ENCODE assay signal across 1 cellular context in genomic region chr15:49421991-49422390, GRCh38.
TF ChIP-seq lines count a peak whose summit lies in the region.

No MANE protein-coding gene starts in this region.

TF ChIP-seq in GM12878, 131 proteins besides CTCF, POLR2A, EP300 and RAD21 (continued from another document and continues in another):
- no peak for TF ChIP-seq REST (IDR thresholded peaks at IDR 0.05; ENCODE audit: low read depth, low read length)
- TF ChIP-seq RAD51 (IDR thresholded peaks at IDR 0.05): no peak
- no peak for TF ChIP-seq ZBTB40 (IDR thresholded peaks at IDR 0.05; ENCODE audit: borderline replicate concordance)
- no peak for TF ChIP-seq RFX5 (IDR thresholded peaks at IDR 0.05; ENCODE audit: low read depth, low read length)
- TF ChIP-seq CREM (IDR thresholded peaks at IDR 0.05; ENCODE audit: low read depth): 0 out of 2 replicates have a peak, but pooled peaks have one; percentile 20
- TF ChIP-seq MAX (IDR thresholded peaks at IDR 0.05; ENCODE audit: low read depth, low read length): no peak
- no peak for TF ChIP-seq E4F1 (IDR thresholded peaks at IDR 0.05; ENCODE audit: borderline replicate concordance, partially characterized antibody)
- TF ChIP-seq MYC (IDR thresholded peaks at IDR 0.05; ENCODE audit: insufficient read depth, insufficient read length, insufficient replicate concordance, low read length, severe bottlenecking): no peak
- no peak for TF ChIP-seq HDGF (IDR thresholded peaks at IDR 0.05)
- no peak for TF ChIP-seq ZNF622 (IDR thresholded peaks at IDR 0.05)
- TF ChIP-seq, protein P1, sequence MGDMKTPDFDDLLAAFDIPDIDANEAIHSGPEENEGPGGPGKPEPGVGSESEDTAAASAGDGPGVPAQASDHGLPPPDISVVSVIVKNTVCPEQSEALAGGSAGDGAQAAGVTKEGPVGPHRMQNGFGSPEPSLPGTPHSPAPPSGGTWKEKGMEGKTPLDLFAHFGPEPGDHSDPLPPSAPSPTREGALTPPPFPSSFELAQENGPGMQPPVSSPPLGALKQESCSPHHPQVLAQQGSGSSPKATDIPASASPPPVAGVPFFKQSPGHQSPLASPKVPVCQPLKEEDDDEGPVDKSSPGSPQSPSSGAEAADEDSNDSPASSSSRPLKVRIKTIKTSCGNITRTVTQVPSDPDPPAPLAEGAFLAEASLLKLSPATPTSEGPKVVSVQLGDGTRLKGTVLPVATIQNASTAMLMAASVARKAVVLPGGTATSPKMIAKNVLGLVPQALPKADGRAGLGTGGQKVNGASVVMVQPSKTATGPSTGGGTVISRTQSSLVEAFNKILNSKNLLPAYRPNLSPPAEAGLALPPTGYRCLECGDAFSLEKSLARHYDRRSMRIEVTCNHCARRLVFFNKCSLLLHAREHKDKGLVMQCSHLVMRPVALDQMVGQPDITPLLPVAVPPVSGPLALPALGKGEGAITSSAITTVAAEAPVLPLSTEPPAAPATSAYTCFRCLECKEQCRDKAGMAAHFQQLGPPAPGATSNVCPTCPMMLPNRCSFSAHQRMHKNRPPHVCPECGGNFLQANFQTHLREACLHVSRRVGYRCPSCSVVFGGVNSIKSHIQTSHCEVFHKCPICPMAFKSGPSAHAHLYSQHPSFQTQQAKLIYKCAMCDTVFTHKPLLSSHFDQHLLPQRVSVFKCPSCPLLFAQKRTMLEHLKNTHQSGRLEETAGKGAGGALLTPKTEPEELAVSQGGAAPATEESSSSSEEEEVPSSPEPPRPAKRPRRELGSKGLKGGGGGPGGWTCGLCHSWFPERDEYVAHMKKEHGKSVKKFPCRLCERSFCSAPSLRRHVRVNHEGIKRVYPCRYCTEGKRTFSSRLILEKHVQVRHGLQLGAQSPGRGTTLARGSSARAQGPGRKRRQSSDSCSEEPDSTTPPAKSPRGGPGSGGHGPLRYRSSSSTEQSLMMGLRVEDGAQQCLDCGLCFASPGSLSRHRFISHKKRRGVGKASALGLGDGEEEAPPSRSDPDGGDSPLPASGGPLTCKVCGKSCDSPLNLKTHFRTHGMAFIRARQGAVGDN (IDR thresholded peaks at IDR 0.05): no peak
- no peak for TF ChIP-seq SP1 (IDR thresholded peaks at IDR 0.05; ENCODE audit: low read depth, low read length)
- TF ChIP-seq BHLHE40 (IDR thresholded peaks at IDR 0.05; ENCODE audit: borderline replicate concordance in 1 of 2, low read depth in 2 of 2, low read length in 1 of 2): peak in 1 of 2 experiments; percentile 34; a peak in 1 of 4 replicates
- TF ChIP-seq SMC3 (IDR thresholded peaks at IDR 0.05; ENCODE audit: borderline replicate concordance, low read length): peak; percentile 81
- no peak for TF ChIP-seq POLR2AphosphoS5 (IDR thresholded peaks at IDR 0.05; ENCODE audit: low read length)
- TF ChIP-seq NR2C2 (IDR thresholded peaks at IDR 0.05; ENCODE audit: borderline replicate concordance, control insufficient read depth, insufficient read length, low read depth): no peak
- no peak for TF ChIP-seq ESRRA (IDR thresholded peaks at IDR 0.05; ENCODE audit: low read length)
- TF ChIP-seq POLR2AphosphoS2 (IDR thresholded peaks at IDR 0.05; ENCODE audit: low read depth, low read length): no peak
- peak; percentile 35 for TF ChIP-seq SKIL (IDR thresholded peaks at IDR 0.05; ENCODE audit: low read depth, poor library complexity, severe bottlenecking)
- TF ChIP-seq YY1 (IDR thresholded peaks at IDR 0.05; ENCODE audit: low read depth, low read length): peak; percentile 45; the same call in 1 of the 2 replicates
- no peak for TF ChIP-seq CHD4 (IDR thresholded peaks at IDR 0.05)
- TF ChIP-seq, protein P2, sequence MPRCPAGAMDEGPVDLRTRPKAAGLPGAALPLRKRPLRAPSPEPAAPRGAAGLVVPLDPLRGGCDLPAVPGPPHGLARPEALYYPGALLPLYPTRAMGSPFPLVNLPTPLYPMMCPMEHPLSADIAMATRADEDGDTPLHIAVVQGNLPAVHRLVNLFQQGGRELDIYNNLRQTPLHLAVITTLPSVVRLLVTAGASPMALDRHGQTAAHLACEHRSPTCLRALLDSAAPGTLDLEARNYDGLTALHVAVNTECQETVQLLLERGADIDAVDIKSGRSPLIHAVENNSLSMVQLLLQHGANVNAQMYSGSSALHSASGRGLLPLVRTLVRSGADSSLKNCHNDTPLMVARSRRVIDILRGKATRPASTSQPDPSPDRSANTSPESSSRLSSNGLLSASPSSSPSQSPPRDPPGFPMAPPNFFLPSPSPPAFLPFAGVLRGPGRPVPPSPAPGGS (IDR thresholded peaks at IDR 0.05; ENCODE audit: borderline replicate concordance, insufficient read depth, low read depth, low read length, poor library complexity, severe bottlenecking): no peak
- TF ChIP-seq NRF1 (conservative IDR thresholded peaks at IDR 0.05; ENCODE audit: low read depth, low read length): no peak
- TF ChIP-seq MXI1 (IDR thresholded peaks at IDR 0.05; ENCODE audit: low read depth, low read length): no peak
- TF ChIP-seq IRF3 (IDR thresholded peaks at IDR 0.05): no peak
- TF ChIP-seq PML (IDR thresholded peaks at IDR 0.05; ENCODE audit: low read length): no peak
- no peak for TF ChIP-seq GABPA (IDR thresholded peaks at IDR 0.05; ENCODE audit: low read depth)
- no peak for TF ChIP-seq SUZ12 (IDR thresholded peaks at IDR 0.05; ENCODE audit: unreplicated experiment)
- TF ChIP-seq KAT2A (conservative IDR thresholded peaks at IDR 0.05; ENCODE audit: control insufficient read depth, low read depth, low read length): no peak
- no peak for TF ChIP-seq ZNF384 (IDR thresholded peaks at IDR 0.05; ENCODE audit: borderline replicate concordance, low read depth, low read length)
- TF ChIP-seq IRF4 (IDR thresholded peaks at IDR 0.05; ENCODE audit: low read depth, low read length): no peak
- peak; percentile 22; the same call in 1 of the 2 replicates for TF ChIP-seq CREB1 (IDR thresholded peaks at IDR 0.05; ENCODE audit: low read depth)
- TF ChIP-seq PRDM15 (CRISPR knock-in tag; IDR thresholded peaks at IDR 0.05): no peak
- no peak for TF ChIP-seq TCF3 (IDR thresholded peaks at IDR 0.05; ENCODE audit: borderline replicate concordance, insufficient read depth, low read depth, low read length)
